ENCODE assay signal across 8 cellular contexts in genomic region chr10:73781879-73782748, GRCh38. TPM values are rescaled to one million over a fixed set of nuclear protein-coding genes. Genes with fewer than 3 reads are reported as not detected.
A peak's percentile ranks its signal among the peaks of the same experiment; 100 is the strongest.
DNase-seq lines count a peak whose midpoint lies in the region; ATAC-seq and TF ChIP-seq lines count a peak whose summit lies in the region.

Gene CHCHD1, plus strand, starts transcription at chr10:73782048. Its CDS starts 28 bp downstream, at chr10:73782076.

- no peaks in the 10 kb centered on the region for H3K27me3 ChIP-seq in dorsolateral prefrontal cortex

- intact Hi-C loops in activated CD4-positive, alpha-beta memory T cell treated with anti-CD3 and anti-CD28 coated beads for 36 hours (cut with micrococcal nuclease) = loop anchor here (5.0 kb wide), 1 partner anchor 95 kb away; no protein-coding TSS in a partner anchor
- intact Hi-C loops in dorsolateral prefrontal cortex (cut with DNase I) = loop anchor here in 1 of 2 donors (5.0 kb wide), 1 partner anchor 40 kb away; the partner anchor contains the start of gene SEC24C
- intact Hi-C loops in lower leg skin (cut with DNase I; ENCODE audit: low total_unique reads) = no loop called here

- H3K36me3 Mint-ChIP-seq in activated CD4-positive, alpha-beta memory T cell treated with anti-CD3 and anti-CD28 coated beads for 36 hours = peaks cover 7% of the 10 kb centered on the region

- no peaks in the 10 kb centered on the region for H3K9me3 Mint-ChIP-seq in activated CD4-positive, alpha-beta memory T cell treated with anti-CD3 and anti-CD28 coated beads for 36 hours

- peak; percentile 39 for DNase-seq in AG09309 (ENCODE audit: low read depth)
- peak; percentile 82 for DNase-seq in NCI-H774 (lab: John Stamatoyannopoulos, UW)
- DNase-seq in activated CD4-positive, alpha-beta memory T cell treated with anti-CD3 and anti-CD28 coated beads for 36 hours = peak; percentile 96
- peak; percentile 87 to 96 (median 92) for DNase-seq in dorsolateral prefrontal cortex
- peak; percentile 89 to 98 for DNase-seq in lower leg skin (ENCODE audit: low spot score in 2 of 2)
- DNase-seq in stimulated activated CD4-positive, alpha-beta T cell treated with anti-CD3 and anti-CD28 coated beads, Interleukin-4, amount 100 ng/mL, for 4 hours = peak; percentile 87 to 90

- POLR2A ChIA-PET in activated CD4-positive, alpha-beta memory T cell treated with anti-CD3 and anti-CD28 coated beads for 36 hours (lab: Charles Lee) = interaction anchor here (0.6 to 4.4 kb wide), 9 partner anchors 10 to 626 kb away, joined by 3 to 43 read pairs (median 4); partner anchors contain the start of gene SEC24C

- H3K4me3 ChIP-seq in AG09309 (ENCODE audit: control insufficient read depth, low read depth, low read length) = peak within 1 kb of the TSS; percentile 98
- peak within 1 kb of the TSS; percentile 65 to 99 (median 90) for H3K4me3 ChIP-seq in dorsolateral prefrontal cortex
- H3K4me3 ChIP-seq in lower leg skin (ENCODE audit: low read depth, poor library complexity, severe bottlenecking) = peak within 1 kb of the TSS; percentile 75

- peak within 1 kb of the TSS; percentile 6 to 97 (median 91) for H3K27ac ChIP-seq in dorsolateral prefrontal cortex

- H3K27me3 Mint-ChIP-seq in activated CD4-positive, alpha-beta memory T cell treated with anti-CD3 and anti-CD28 coated beads for 36 hours = no peaks in the 10 kb centered on the region

- peak within 1 kb of the TSS; percentile 90 for H3K27ac Mint-ChIP-seq in activated CD4-positive, alpha-beta memory T cell treated with anti-CD3 and anti-CD28 coated beads for 36 hours

- H3K4me1 Mint-ChIP-seq in activated CD4-positive, alpha-beta memory T cell treated with anti-CD3 and anti-CD28 coated beads for 36 hours (ENCODE audit: low read depth) = peaks cover 49% of the 10 kb centered on the region

- TF ChIP-seq POLR2A in lower leg skin (IDR thresholded peaks at IDR 0.05) = no peak

- peak; percentile 62 for ATAC-seq in GM19025 (IDR thresholded peaks at IDR 0.05; ENCODE audit: low read depth, unreplicated experiment)
- ATAC-seq in HG03442 (IDR thresholded peaks at IDR 0.05; ENCODE audit: unreplicated experiment) = peak; percentile 54

- 0 to 1% methylated on average over 50 to 57 of the region's 57 CpGs for WGBS in lower leg skin, 2 donors

- H3K4me3 Mint-ChIP-seq in activated CD4-positive, alpha-beta memory T cell treated with anti-CD3 and anti-CD28 coated beads for 36 hours = peak within 1 kb of the TSS; percentile 88

- CTCF ChIA-PET in activated CD4-positive, alpha-beta memory T cell treated with anti-CD3 and anti-CD28 coated beads for 36 hours (lab: Charles Lee) = interaction anchor here (0.6 to 3.6 kb wide), 6 partner anchors 10 to 1275 kb away, joined by 4 to 16 read pairs (median 5); a partner anchor contains a TSS

- TF ChIP-seq CTCF in AG09309 (IDR thresholded peaks at IDR 0.05; ENCODE audit: control insufficient read depth, insufficient read depth, low read depth, low read length, missing control alignments) (no peak), dorsolateral prefrontal cortex (IDR thresholded peaks at IDR 0.05 in 54 of 56, conservative IDR thresholded peaks at IDR 0.05 in 2 of 56; ENCODE audit: low read depth in 1 of 56, partially characterized antibody in 56 of 56) (peak in 38 of 56 donors; percentile 6 to 56 (median 30)), lower leg skin (IDR thresholded peaks at IDR 0.05) (no peak)

RNA-seq across cellular contexts. Expression of gene CHCHD1, which starts in this region (rescaled TPM):
- total RNA-seq in activated CD4-positive, alpha-beta memory T cell treated with anti-CD3 and anti-CD28 coated beads for 36 hours = 10 to 100 TPM; 35.3 to 37.6 TPM
- total RNA-seq in dorsolateral prefrontal cortex (10 to 100 TPM; 10.3 to 24.7 (median 16.6) TPM), lower leg skin (10 to 100 TPM; 27.6 to 36.5 (median 34.2) TPM)

Comparison
In these comparisons a context has a peak if more than half of its experiments do, and no peak if none do; other contexts are left out.
1. Peak in every context shown above with its lines: DNase-seq, ATAC-seq, H3K4me3 ChIP-seq and H3K27ac ChIP-seq.
2. DNase-seq: peak in every context shown above with its lines; median percentile 96 in activated CD4-positive, alpha-beta memory T cell treated with anti-CD3 and anti-CD28 coated beads for 36 hours; 94 in lower leg skin; 92 in dorsolateral prefrontal cortex; 88 in stimulated activated CD4-positive, alpha-beta T cell treated with anti-CD3 and anti-CD28 coated beads, Interleukin-4, amount 100 ng/mL, for 4 hours; 82 in NCI-H774; 39 in AG09309.
3. CTCF ChIP-seq: peak in dorsolateral prefrontal cortex (38 of 56); none in AG09309 (single experiment) and lower leg skin (0 of 3).